In genomic region chr10:103745264-103746247, GRCh38 we compare ENCODE assay signal across 8 cellular contexts.
DNase-seq lines count a peak whose midpoint lies in the region; ATAC-seq and TF ChIP-seq lines count a peak whose summit lies in the region.

No MANE protein-coding gene starts in this region.

- WGBS in smooth muscle cell (ENCODE audit: low lambda C conversion rate) = 53% methylated on average over 17 of the region's 17 CpGs

- TF ChIP-seq CTCF in GM12875 (IDR thresholded peaks at IDR 0.05; ENCODE audit: borderline replicate concordance, insufficient read depth, low read depth, low read length) (0 out of 2 replicates have a peak, but pooled peaks have one; percentile 14), smooth muscle cell (IDR thresholded peaks at IDR 0.05; ENCODE audit: borderline replicate concordance, insufficient read depth, poor library complexity, severe bottlenecking) (no peak)

- H3K4me2 ChIP-seq in smooth muscle cell = peak overlapping the region; percentile 48

- H3K4me1 ChIP-seq in smooth muscle cell (ENCODE audit: low read depth) = peaks cover 6% of the 10 kb centered on the region

- peak overlapping the region; percentile 7 for H3K9ac ChIP-seq in smooth muscle cell (ENCODE audit: low read depth)

- H3K4me3 ChIP-seq in GM12875 (ENCODE audit: low read depth, low read length) (no peak overlapping the region), smooth muscle cell (no peak overlapping the region)

- DNase-seq in RKO (ENCODE audit: low spot score) = peak; percentile 42
- peak; percentile 44 for DNase-seq in activated naive CD4-positive, alpha-beta T cell treated with anti-CD3 and anti-CD28 coated beads, Interleukin-2, amount 50 U/mL, for 16 hours
- no peak for DNase-seq in smooth muscle cell (lab: John Stamatoyannopoulos, UW; ENCODE audit: unreplicated experiment)
- no peak for DNase-seq in effector CD8-positive, alpha-beta T cell (lab: John Stamatoyannopoulos, UW)
- no peak for DNase-seq in AG08395 (ENCODE audit: low spot score)

- ATAC-seq in GM21367 (IDR thresholded peaks at IDR 0.05; ENCODE audit: unreplicated experiment) (no peak), GM19467 (IDR thresholded peaks at IDR 0.05; ENCODE audit: unreplicated experiment) (no peak)

- H3K36me3 ChIP-seq in smooth muscle cell (ENCODE audit: low read depth) = no peaks in the 10 kb centered on the region

- no peak overlapping the region for H2AFZ ChIP-seq in smooth muscle cell (ENCODE audit: low read depth)

- peaks cover 24% of the 10 kb centered on the region for H3F3A ChIP-seq in smooth muscle cell (ENCODE audit: low read depth)

- peak overlapping the region; percentile 84 for H3K27ac ChIP-seq in smooth muscle cell (ENCODE audit: low read depth)

- no peaks in the 10 kb centered on the region for H3K9me3 ChIP-seq in smooth muscle cell (replicated peaks; ENCODE audit: low read depth)

- peaks cover 23% of the 10 kb centered on the region for H3K79me2 ChIP-seq in smooth muscle cell (ENCODE audit: low read depth)

- no peaks in the 10 kb centered on the region for H4K20me1 ChIP-seq in smooth muscle cell (ENCODE audit: low read depth)

- no peaks in the 10 kb centered on the region for H3K27me3 ChIP-seq in smooth muscle cell (ENCODE audit: low read depth)

Comparison
In these comparisons a context has a peak if more than half of its experiments do, and no peak if none do; other contexts are left out.
1. DNase-seq: peak in RKO (single experiment) and activated naive CD4-positive, alpha-beta T cell treated with anti-CD3 and anti-CD28 coated beads, Interleukin-2, amount 50 U/mL, for 16 hours (single experiment); none in smooth muscle cell (single experiment), effector CD8-positive, alpha-beta T cell (single experiment) and AG08395 (single experiment).